In the genomic region with DNA sequence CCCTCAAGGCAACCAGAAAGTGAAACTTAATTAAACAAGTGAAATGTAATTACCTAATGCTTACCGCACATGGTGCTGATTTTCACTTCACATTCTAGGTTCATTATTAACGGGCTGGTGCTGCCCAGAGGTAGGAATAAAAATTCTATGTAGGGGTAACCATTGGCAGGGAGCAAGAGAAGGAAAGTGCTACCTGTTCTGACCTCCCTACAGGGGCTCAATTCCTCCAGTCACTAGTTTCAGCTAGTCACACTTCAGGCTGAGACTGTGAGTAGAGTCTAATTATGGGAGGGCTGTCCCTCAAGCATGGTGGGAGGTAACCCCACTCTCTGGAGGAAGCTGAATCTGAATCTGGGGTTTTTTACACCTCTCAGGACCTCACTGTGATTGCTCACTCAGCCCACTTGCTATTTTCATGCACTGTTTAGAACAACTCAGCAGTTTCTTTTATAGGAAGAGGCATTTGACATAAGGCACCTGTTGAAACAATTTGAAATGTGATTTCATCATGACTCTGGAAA, we compare ENCODE assay signal across 9 cellular contexts.
A peak's percentile ranks its signal among the peaks of the same experiment; 100 is the strongest.
DNase-seq lines count a peak whose midpoint lies in the region; ATAC-seq lines count a peak whose summit lies in the region.
"Had no signal": no experiment of that assay in that cellular context is flagged by ENCODE, and none has a peak within 500 bp of the region (broad histone marks: within the 10 kb centered on the region; RNA-seq: fewer than 3 reads in every experiment).

No MANE protein-coding gene starts in this region.

- H3K36me3 Mint-ChIP-seq in naive B cell, result peaks cover 22 to 24% of the 10 kb centered on the region in 2 donors

- peaks cover 51 to 70% (median 57%) of the 10 kb centered on the region in 3 donors for H3K4me1 Mint-ChIP-seq in naive B cell

- H3K9me3 Mint-ChIP-seq in naive B cell, result peaks cover 0 to 13% (median 0%) of the 10 kb centered on the region in 7 donors

- ATAC-seq in HG03045 (IDR thresholded peaks at IDR 0.05; ENCODE audit: unreplicated experiment) (peak; percentile 92), naive B cell (ENCODE audit: low read depth in 2 of 2) (peak; percentile 95 to 97)

- DNase-seq in NCI-H2107 treated with DMSO at 0.1 percent for 48 hours (lab: John Stamatoyannopoulos, UW; ENCODE audit: unreplicated experiment) (peak; percentile 23), NCI-H2107 (lab: John Stamatoyannopoulos, UW) (no peak), activated T-cell treated with anti-CD3 and anti-CD28 coated beads for 4 hours (peak; percentile 39), naive B cell (peak; percentile 58), superior temporal gyrus (ENCODE audit: extremely low spot score) (no peak), hypothalamus (lab: John Stamatoyannopoulos, UW) (no peak), NCI-H187 treated with DMSO at 0.1 percent for 48 hours (lab: John Stamatoyannopoulos, UW) (no peak)

- peak overlapping the region; percentile 56 to 87 (median 78) for H3K4me3 Mint-ChIP-seq in naive B cell
- H3K4me3 Mint-ChIP-seq: neural crest cell had no signal

- H3K27me3 Mint-ChIP-seq in naive B cell, result no peaks in the 10 kb centered on the region

- peak overlapping the region; percentile 86 to 96 (median 93) for H3K27ac Mint-ChIP-seq in naive B cell

Comparison
In these comparisons a context has a peak if more than half of its experiments do, and no peak if none do; other contexts are left out.
1. DNase-seq: peak in NCI-H2107 treated with DMSO at 0.1 percent for 48 hours (single experiment), activated T-cell treated with anti-CD3 and anti-CD28 coated beads for 4 hours (single experiment) and naive B cell (single experiment); none in NCI-H2107 (single experiment), superior temporal gyrus (single experiment), hypothalamus (0 of 51) and NCI-H187 treated with DMSO at 0.1 percent for 48 hours (single experiment).